Comparison of ENCODE assay signal across 3 cellular contexts in genomic region chr11:119759747-119760412, GRCh38.
TF ChIP-seq lines count a peak whose summit lies in the region.

No MANE protein-coding gene starts in this region.

TF ChIP-seq in A549, 52 proteins besides CTCF, POLR2A, EP300 and RAD21:
- TF ChIP-seq ZNF302 (CRISPR knock-in tag; IDR thresholded peaks at IDR 0.05): no peak
- TF ChIP-seq CBX2 (IDR thresholded peaks at IDR 0.05; ENCODE audit: borderline replicate concordance, low read depth): no peak
- TF ChIP-seq HOXB13 (CRISPR knock-in tag; IDR thresholded peaks at IDR 0.05; ENCODE audit: low read depth): no peak
- no peak for TF ChIP-seq ZC3H11A (IDR thresholded peaks at IDR 0.05)
- TF ChIP-seq ELK1 (IDR thresholded peaks at IDR 0.05; ENCODE audit: low read depth, low read length): no peak
- TF ChIP-seq FOSB (CRISPR knock-in tag; IDR thresholded peaks at IDR 0.05): no peak
- TF ChIP-seq SMC3 (IDR thresholded peaks at IDR 0.05): no peak
- no peak for TF ChIP-seq FOSL2 (IDR thresholded peaks at IDR 0.05)
- TF ChIP-seq FOSL2 (CRISPR knock-in tag; IDR thresholded peaks at IDR 0.05): no peak

TF ChIP-seq in GM23338, 12 proteins besides CTCF, POLR2A, EP300 and RAD21 (continues in another document):
- TF ChIP-seq ZNF462 (CRISPR knock-in tag; IDR thresholded peaks at IDR 0.05): no peak
- TF ChIP-seq EZH2phosphoT487 (IDR thresholded peaks at IDR 0.05; ENCODE audit: unreplicated experiment): no peak
- no peak for TF ChIP-seq CREB1 (CRISPR knock-in tag; IDR thresholded peaks at IDR 0.05; ENCODE audit: low read depth)
- no peak for TF ChIP-seq POLR2AphosphoS5 (IDR thresholded peaks at IDR 0.05; ENCODE audit: low read depth)
- TF ChIP-seq NANOG (IDR thresholded peaks at IDR 0.05; ENCODE audit: borderline replicate concordance): no peak
- TF ChIP-seq JUNB (IDR thresholded peaks at IDR 0.05; ENCODE audit: unreplicated experiment): no peak
- no peak for TF ChIP-seq ZNF331 (CRISPR knock-in tag; IDR thresholded peaks at IDR 0.05; ENCODE audit: low read depth)
- no peak for TF ChIP-seq STAT1 (IDR thresholded peaks at IDR 0.05; ENCODE audit: unreplicated experiment)
- no peak for TF ChIP-seq ETS1 (IDR thresholded peaks at IDR 0.05)
- no peak for TF ChIP-seq ZNF114 (CRISPR knock-in tag; IDR thresholded peaks at IDR 0.05)

TF ChIP-seq in K562, 482 proteins besides CTCF, POLR2A, EP300 and RAD21:
- TF ChIP-seq KDM5B (IDR thresholded peaks at IDR 0.05; ENCODE audit: insufficient replicate concordance, low read depth, low read length) (no peak), FOSL1 (tag; conservative IDR thresholded peaks at IDR 0.05) (0 out of 2 replicates have a peak, but pooled peaks have one; percentile 6)
